In genomic region chr11:64232182-64233018, GRCh38 we compare ENCODE assay signal across 11 cellular contexts. TPM values are rescaled to one million over a fixed set of nuclear protein-coding genes. Genes with fewer than 3 reads are reported as not detected.
DNase-seq lines count a peak whose midpoint lies in the region; ATAC-seq and TF ChIP-seq lines count a peak whose summit lies in the region.
"Had no signal": no experiment of that assay in that cellular context is flagged by ENCODE, and none has a peak within 500 bp of the region (broad histone marks: within the 10 kb centered on the region; RNA-seq: fewer than 3 reads in every experiment).

No MANE protein-coding gene starts in this region.

- no peaks in the 10 kb centered on the region for H3K9me3 Mint-ChIP-seq in neural progenitor cell

- H3K9me3 ChIP-seq in NT2/D1 (ENCODE audit: insufficient read depth, low read length), result no peaks in the 10 kb centered on the region
- H3K9me3 ChIP-seq in ascending aorta, result no peaks in the 10 kb centered on the region
- H3K9me3 ChIP-seq in neural progenitor cell (ENCODE audit: low read depth), result no peaks in the 10 kb centered on the region
- no peaks in the 10 kb centered on the region for H3K9me3 ChIP-seq in MM.1S (replicated peaks; ENCODE audit: insufficient read depth, low read length)
- H3K9me3 ChIP-seq: HAP-1, tibial nerve had no signal

- TF ChIP-seq CTCF in ascending aorta (IDR thresholded peaks at IDR 0.05) (no peak), neural progenitor cell (IDR thresholded peaks at IDR 0.05) (no peak), MM.1S (IDR thresholded peaks at IDR 0.05; ENCODE audit: low read length) (no peak)

- H3K27ac Mint-ChIP-seq in neural progenitor cell, result no peak overlapping the region

- H3K27me3 ChIP-seq in NT2/D1 (ENCODE audit: insufficient read depth, insufficient read length) (peaks cover 13% of the 10 kb centered on the region), ascending aorta (no peaks in the 10 kb centered on the region), neural progenitor cell (peaks cover 47% of the 10 kb centered on the region), MM.1S (replicated peaks; ENCODE audit: insufficient read depth, low read length) (no peaks in the 10 kb centered on the region)
- H3K27me3 ChIP-seq: tibial nerve had no signal

- intact Hi-C loops in ascending aorta (cut with DNase I), result no loop called here

- no peaks in the 10 kb centered on the region for H3K36me3 Mint-ChIP-seq in neural progenitor cell

- peaks cover 13% of the 10 kb centered on the region for H3K36me3 ChIP-seq in NT2/D1 (ENCODE audit: insufficient read depth, insufficient read length, low read length)
- peaks cover 4% of the 10 kb centered on the region in 2 donors for H3K36me3 ChIP-seq in ascending aorta
- no peaks in the 10 kb centered on the region for H3K36me3 ChIP-seq in neural progenitor cell
- no peaks in the 10 kb centered on the region for H3K36me3 ChIP-seq in MM.1S (replicated peaks; ENCODE audit: insufficient read depth, low read length)

- H4K20me1 ChIP-seq in neural progenitor cell (ENCODE audit: low read depth) (peaks cover 3% of the 10 kb centered on the region), MM.1S (ENCODE audit: insufficient read depth, low read length) (no peaks in the 10 kb centered on the region)

- no peaks in the 10 kb centered on the region for H3K79me2 ChIP-seq in neural progenitor cell (ENCODE audit: low read depth)
- H3K79me2 ChIP-seq in MM.1S (ENCODE audit: low read length), result peaks cover 20% of the 10 kb centered on the region

- ATAC-seq in HG02798 (IDR thresholded peaks at IDR 0.05; ENCODE audit: poor library complexity, unreplicated experiment), result no peak
- ATAC-seq in HG02885 (IDR thresholded peaks at IDR 0.05; ENCODE audit: poor library complexity, unreplicated experiment), result no peak

- H3K9ac ChIP-seq in NT2/D1 (ENCODE audit: insufficient read length, low read depth) (peak overlapping the region; percentile 42), neural progenitor cell (no peak overlapping the region), MM.1S (ENCODE audit: low read length) (no peak overlapping the region)

- DNase-seq in NT2/D1 (ENCODE audit: low read depth, low spot score) (no peak), ascending aorta (ENCODE audit: low spot score in 2 of 2) (peak in 1 of 2 donors; percentile 64), neural progenitor cell (ENCODE audit: low spot score) (no peak), MM.1S (no peak)
- DNase-seq: NCI-H526; stimulated activated CD4-positive, alpha-beta T cell treated with anti-CD3 and anti-CD28 coated beads, Interleukin-4, amount 100 ng/mL, for 4 hours; SW 1271 had no signal

- H3K4me1 Mint-ChIP-seq in neural progenitor cell, result peaks cover 25% of the 10 kb centered on the region

- H3K4me1 ChIP-seq in NT2/D1 (ENCODE audit: insufficient read depth, insufficient read length), result peaks cover 26% of the 10 kb centered on the region
- H3K4me1 ChIP-seq in ascending aorta, result peaks cover 5 to 39% of the 10 kb centered on the region in 2 donors
- peaks cover 8% of the 10 kb centered on the region for H3K4me1 ChIP-seq in neural progenitor cell
- H3K4me1 ChIP-seq in MM.1S (ENCODE audit: low read length), result peaks cover 6% of the 10 kb centered on the region

- no peak overlapping the region for H2AFZ ChIP-seq in neural progenitor cell (replicated peaks)
- H2AFZ ChIP-seq in MM.1S (ENCODE audit: low read length), result no peak overlapping the region

- H3K4me2 ChIP-seq in neural progenitor cell (no peak overlapping the region), MM.1S (ENCODE audit: low read depth, low read length) (no peak overlapping the region)

- H3F3A ChIP-seq in neural progenitor cell (ENCODE audit: low read depth), result peaks cover 44% of the 10 kb centered on the region
- H3F3A ChIP-seq in MM.1S (ENCODE audit: insufficient read depth, low read length), result peaks cover 10% of the 10 kb centered on the region

- H3K4me3 Mint-ChIP-seq in neural progenitor cell, result peak overlapping the region; percentile 92

- H3K4me3 ChIP-seq in NT2/D1 (ENCODE audit: insufficient read length, low read depth), result no peak overlapping the region
- H3K4me3 ChIP-seq in ascending aorta, result no peak overlapping the region
- H3K4me3 ChIP-seq in neural progenitor cell, result no peak overlapping the region
- no peak overlapping the region for H3K4me3 ChIP-seq in MM.1S (ENCODE audit: low read length)
- H3K4me3 ChIP-seq: HAP-1, tibial nerve had no signal

- peaks cover 16% of the 10 kb centered on the region for H3K27me3 Mint-ChIP-seq in neural progenitor cell (ENCODE audit: insufficient read depth, low read depth)

- H3K9me2 ChIP-seq in MM.1S (replicated peaks; ENCODE audit: insufficient read depth, low read length), result no peaks in the 10 kb centered on the region

- H3K27ac ChIP-seq in ascending aorta (peak overlapping the region; percentile 49 to 88), neural progenitor cell (no peak overlapping the region), MM.1S (ENCODE audit: low read length) (no peak overlapping the region)

RNA-seq across cellular contexts. Expression of gene VEGFB, which starts 2.0 kb away (rescaled TPM):
- total RNA-seq in ascending aorta (188 TPM), neural progenitor cell (ENCODE audit: low replicate concordance) (2.3 and 6.8 TPM in 2 replicates)

RNA-seq across cellular contexts. Expression of gene DNAJC4, which starts 2.1 kb away (rescaled TPM):
- total RNA-seq in ascending aorta (43.1 TPM), neural progenitor cell (ENCODE audit: low replicate concordance) (3.9 and 18.1 TPM in 2 replicates)

RNA-seq across cellular contexts. Expression of gene NUDT22, which starts 6.3 kb away (rescaled TPM):
- total RNA-seq in ascending aorta, result 158 TPM
- total RNA-seq in neural progenitor cell (ENCODE audit: low replicate concordance), result 23.5 and 28.8 TPM in 2 replicates

RNA-seq across cellular contexts. Expression of gene TRPT1, which starts 6.4 kb away (rescaled TPM):
- 224 TPM for total RNA-seq in ascending aorta
- 17.5 and 63.4 TPM in 2 replicates for total RNA-seq in neural progenitor cell (ENCODE audit: low replicate concordance)

RNA-seq across cellular contexts. Expression of gene FKBP2, which starts 8.5 kb away (rescaled TPM):
- total RNA-seq in ascending aorta (17.7 TPM), neural progenitor cell (ENCODE audit: low replicate concordance) (5.3 and 25.1 TPM in 2 replicates)

Comparison
In these comparisons a context has a peak if more than half of its experiments do, and no peak if none do; other contexts are left out.
1. H3K27ac ChIP-seq: peak in ascending aorta (2 of 2); none in neural progenitor cell (single experiment) and MM.1S (single experiment).
2. RNA of gene VEGFB, which starts 2.0 kb away (total RNA-seq): 188 TPM in ascending aorta (single experiment); 2.3 to 6.8 TPM in neural progenitor cell; every median in the first group is over 10 times any median in the second.